Comparison of ENCODE assay signal across 9 cellular contexts in genomic region chr11:46295996-46296519, GRCh38. TPM values are rescaled to one million over a fixed set of nuclear protein-coding genes. Genes with fewer than 3 reads are reported as not detected.
DNase-seq lines count a peak whose midpoint lies in the region; ATAC-seq, FAIRE-seq and TF ChIP-seq lines count a peak whose summit lies in the region.
"Had no signal": no experiment of that assay in that cellular context is flagged by ENCODE, and none has a peak within 500 bp of the region (broad histone marks: within the 10 kb centered on the region; RNA-seq: fewer than 3 reads in every experiment).

No MANE protein-coding gene starts in this region.

- peaks cover 86% of the 10 kb centered on the region for H3K79me2 ChIP-seq in SK-N-SH (ENCODE audit: insufficient read depth)

- H3K9ac ChIP-seq in SK-N-SH (peak overlapping the region; percentile 79), kidney (ENCODE audit: low read length in 2 of 2) (peak overlapping the region in 1 of 2 donors; percentile 58), stomach smooth muscle (ENCODE audit: low read length in 2 of 2) (peak overlapping the region; percentile 47 to 63)

- CTCF ChIA-PET in SK-N-SH (lab: Yijun Ruan, JAX), result interaction anchor here (0.9 to 3.4 kb wide), 12 partner anchors 10 to 449 kb away, joined by 3 to 36 read pairs (median 8); partner anchors contain the start of genes CHRM4, CREB3L1 and CRY2

- H3K27me3 ChIP-seq in SK-N-SH (ENCODE audit: insufficient read depth) (no peaks in the 10 kb centered on the region), stomach smooth muscle (ENCODE audit: control insufficient read depth in 1 of 2, insufficient read depth in 2 of 2, low read length in 2 of 2) (peaks cover 0 to 5% of the 10 kb centered on the region in 2 donors)

- intact Hi-C loops in kidney (cut with DNase I), result no loop called here

- H4K20me1 ChIP-seq in SK-N-SH (ENCODE audit: insufficient read depth), result no peaks in the 10 kb centered on the region

- POLR2A ChIA-PET in SK-N-SH (lab: Yijun Ruan, JAX), result interaction anchor here (0.7 to 1.3 kb wide), 4 partner anchors 10 to 378 kb away, joined by 3 to 11 read pairs (median 3); no protein-coding TSS in a partner anchor

- in situ Hi-C loops in astrocyte of the cerebellum (cut with HindIII; ENCODE audit: low sequenced_read_pairs), result no loop called here

- H3K27ac ChIP-seq in SK-N-SH (ENCODE audit: low read depth in 2 of 2, low read length in 1 of 2) (peak overlapping the region in 1 of 2 experiments; percentile 95; a peak in 2 of 4 replicates), kidney (ENCODE audit: low read depth in 2 of 2, low read length in 2 of 2) (no peak overlapping the region), stomach smooth muscle (ENCODE audit: low read length) (no peak overlapping the region)
- H3K27ac ChIP-seq: 22Rv1 had no signal

- H3K36me3 ChIP-seq in SK-N-SH (replicated peaks in 1 of 2; ENCODE audit: control insufficient read depth in 1 of 2, insufficient read depth in 2 of 2, low read length in 1 of 2), result peaks cover 0 to 8% of the 10 kb centered on the region in 2 experiments
- no peaks in the 10 kb centered on the region for H3K36me3 ChIP-seq in kidney (ENCODE audit: control insufficient read depth in 1 of 2, insufficient read depth in 2 of 2, low read length in 2 of 2)
- H3K36me3 ChIP-seq in stomach smooth muscle (ENCODE audit: control insufficient read depth in 2 of 2, insufficient read depth in 2 of 2, low read length in 2 of 2), result no peaks in the 10 kb centered on the region

- TF ChIP-seq CTCF in SK-N-SH (IDR thresholded peaks at IDR 0.05) (no peak), astrocyte of the cerebellum (IDR thresholded peaks at IDR 0.05; ENCODE audit: low read depth, low read length, missing control alignments) (no peak), kidney (IDR thresholded peaks at IDR 0.05; ENCODE audit: borderline replicate concordance, extremely low read depth, insufficient read depth) (no peak), GM20000 (IDR thresholded peaks at IDR 0.05; ENCODE audit: extremely low read depth, missing control alignments) (no peak)

- H3K4me2 ChIP-seq in SK-N-SH, result peak overlapping the region; percentile 96

- TF ChIP-seq EP300 in SK-N-SH (IDR thresholded peaks at IDR 0.05; ENCODE audit: borderline replicate concordance in 1 of 2, low read depth in 1 of 2, low read length in 1 of 2), result no peak

- ATAC-seq in SK-N-SH treated with all-trans-retinoic acid at 6 μM for 48 hours, result no peak

- H3K4me1 ChIP-seq in SK-N-SH (ENCODE audit: control insufficient read depth in 1 of 2, insufficient read depth in 2 of 2, low read depth in 1 of 2, low read length in 1 of 2) (peaks cover 13 to 58% of the 10 kb centered on the region in 2 experiments), kidney (ENCODE audit: control insufficient read depth in 1 of 2, insufficient read depth in 1 of 2, low read depth in 1 of 2, low read length in 2 of 2) (peaks cover 0 to 9% of the 10 kb centered on the region in 2 donors), stomach smooth muscle (ENCODE audit: control insufficient read depth, insufficient read depth, low read length) (peaks cover 35% of the 10 kb centered on the region)

- WGBS in SK-N-SH (ENCODE audit: low lambda C conversion rate), result 34% methylated on average over 21 of the region's 21 CpGs

- no peak for FAIRE-seq in kidney (lab: Jason Lieb, UNC)

- DNase-seq in SK-N-SH (no peak), astrocyte of the cerebellum (ENCODE audit: low read depth) (no peak), kidney (peak; percentile 67), AG08395 (ENCODE audit: low spot score) (no peak), NCI-H510A (lab: John Stamatoyannopoulos, UW) (no peak), GM20000 (ENCODE audit: low spot score) (no peak)

- H3K4me3 ChIP-seq in SK-N-SH (ENCODE audit: low read depth in 2 of 2, low read length in 1 of 2) (peak overlapping the region; percentile 59 to 65), astrocyte of the cerebellum (ENCODE audit: low read depth, low read length) (peak overlapping the region; percentile 38), kidney (ENCODE audit: low read length in 2 of 2) (peak overlapping the region; percentile 54 to 76), stomach smooth muscle (ENCODE audit: low read length in 2 of 2) (peak overlapping the region; percentile 81 to 82)

- H2AFZ ChIP-seq in SK-N-SH (ENCODE audit: low read depth), result no peak overlapping the region

- H3F3A ChIP-seq in SK-N-SH (replicated peaks; ENCODE audit: insufficient read depth), result peaks cover 71% of the 10 kb centered on the region

- H3K9me2 ChIP-seq in SK-N-SH, result no peaks in the 10 kb centered on the region

- no peak for TF ChIP-seq RAD21 in SK-N-SH (IDR thresholded peaks at IDR 0.05; ENCODE audit: low read length)

- no peaks in the 10 kb centered on the region for H3K9me3 ChIP-seq in SK-N-SH
- H3K9me3 ChIP-seq in kidney (ENCODE audit: control insufficient read depth in 1 of 2, low read length in 2 of 2), result no peaks in the 10 kb centered on the region
- H3K9me3 ChIP-seq in stomach smooth muscle (ENCODE audit: control insufficient read depth in 2 of 2, low read length in 2 of 2), result no peaks in the 10 kb centered on the region

TF ChIP-seq in SK-N-SH, 30 proteins besides CTCF, POLR2A, EP300 and RAD21:
- 0 out of 2 replicates have a peak, but pooled peaks have one; percentile 5 for TF ChIP-seq MXI1 (IDR thresholded peaks at IDR 0.05; ENCODE audit: low read depth, low read length)
- TF ChIP-seq MEF2A (IDR thresholded peaks at IDR 0.05; ENCODE audit: borderline replicate concordance, low read depth), result no peak

TF ChIP-seq in SK-N-SH treated with all-trans-retinoic acid at 6 μM for 48 hours, 23 proteins besides CTCF, POLR2A, EP300 and RAD21:
- TF ChIP-seq GLIS3 (CRISPR knock-in tag; IDR thresholded peaks at IDR 0.05) (no peak), ESRRG (CRISPR knock-in tag; IDR thresholded peaks at IDR 0.05) (no peak), PATZ1 (CRISPR knock-in tag; IDR thresholded peaks at IDR 0.05; ENCODE audit: borderline replicate concordance) (no peak), CREB5 (CRISPR knock-in tag; IDR thresholded peaks at IDR 0.05; ENCODE audit: low read depth) (no peak)
TF ChIP-seq in SK-N-SH treated with all-trans-retinoic acid at 6 μM for 48 hours: peak in this region for 0.

RNA-seq across cellular contexts. Expression of gene CREB3L1, which starts 18.6 kb away (rescaled TPM):
- polyA plus RNA-seq in SK-N-SH (2012; rRNA removed), result 5.6 and 14.0 TPM in 2 replicates
- 9.9 and 13.3 TPM in 2 replicates for polyA plus RNA-seq in SK-N-SH (2012; cell fraction: cytosol; rRNA removed)
- 14.7 and 17.4 TPM in 2 replicates for polyA plus RNA-seq in SK-N-SH (2012; cell fraction: nucleus; rRNA removed)
- 7.3 TPM for total RNA-seq in kidney
- 2.5 TPM for polyA plus RNA-seq in kidney (ENCODE audit: insufficient read depth, low read depth, low replicate concordance)

RNA-seq across cellular contexts. Expression of gene DGKZ, which starts 51.2 kb away (rescaled TPM):
- polyA plus RNA-seq in SK-N-SH (2012; rRNA removed) (23.9 and 33.2 TPM in 2 replicates), kidney (ENCODE audit: insufficient read depth, low read depth, low replicate concordance) (48.5 TPM)
- polyA plus RNA-seq in SK-N-SH (2012; cell fraction: cytosol; rRNA removed), result 9.1 and 17.5 TPM in 2 replicates
- polyA plus RNA-seq in SK-N-SH (2012; cell fraction: nucleus; rRNA removed), result 80.1 and 95.5 TPM in 2 replicates
- total RNA-seq in kidney, result 50.6 TPM
